1 cellular context compared by ENCODE assay signal in the genomic region with DNA sequence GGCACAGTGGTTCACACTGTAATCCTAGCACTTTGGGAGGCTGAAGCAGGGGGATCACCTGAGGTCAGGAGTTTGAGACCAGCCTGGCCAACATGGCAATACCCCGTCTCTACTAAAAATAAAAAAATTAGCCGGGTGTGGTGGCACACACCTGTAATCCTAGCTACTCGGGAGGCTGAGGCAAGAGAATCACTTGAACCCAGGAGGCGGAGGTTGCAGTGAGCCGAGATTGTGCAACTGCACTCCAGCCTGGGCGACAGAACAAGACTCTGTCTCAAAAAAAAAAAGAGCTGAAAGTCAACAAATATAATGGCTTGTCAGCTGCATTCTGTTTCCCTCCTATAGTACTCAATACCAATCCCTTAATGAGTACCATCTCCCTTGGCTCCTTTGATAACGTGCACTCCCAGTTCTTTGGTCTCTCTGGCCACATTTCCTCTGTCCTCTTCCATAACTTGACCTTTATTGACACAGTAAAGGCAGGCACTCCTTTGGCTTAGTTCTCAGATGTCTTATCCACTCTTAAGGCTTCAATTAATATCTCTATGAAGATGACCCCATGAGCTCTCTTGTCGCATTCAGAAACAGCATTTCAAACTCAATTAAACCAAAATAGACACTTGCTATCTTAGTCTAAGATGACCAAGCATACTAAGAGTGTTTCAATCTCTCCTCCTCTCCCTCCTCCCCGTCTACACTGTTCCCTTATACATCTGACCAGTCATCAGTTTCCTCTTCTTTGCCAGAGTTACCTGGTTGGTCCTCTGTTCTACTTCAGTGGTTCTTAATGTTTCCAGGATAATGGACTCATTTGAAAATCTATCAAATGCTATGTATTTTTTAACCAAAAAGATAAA.
A peak's percentile ranks its signal among the peaks of the same experiment; 100 is the strongest.
TF ChIP-seq lines count a peak whose summit lies in the region.

No MANE protein-coding gene starts in this region.

TF ChIP-seq in HepG2, 621 proteins besides CTCF, POLR2A, EP300 and RAD21 (continued from another document and continues in another):
- TF ChIP-seq, protein P1, sequence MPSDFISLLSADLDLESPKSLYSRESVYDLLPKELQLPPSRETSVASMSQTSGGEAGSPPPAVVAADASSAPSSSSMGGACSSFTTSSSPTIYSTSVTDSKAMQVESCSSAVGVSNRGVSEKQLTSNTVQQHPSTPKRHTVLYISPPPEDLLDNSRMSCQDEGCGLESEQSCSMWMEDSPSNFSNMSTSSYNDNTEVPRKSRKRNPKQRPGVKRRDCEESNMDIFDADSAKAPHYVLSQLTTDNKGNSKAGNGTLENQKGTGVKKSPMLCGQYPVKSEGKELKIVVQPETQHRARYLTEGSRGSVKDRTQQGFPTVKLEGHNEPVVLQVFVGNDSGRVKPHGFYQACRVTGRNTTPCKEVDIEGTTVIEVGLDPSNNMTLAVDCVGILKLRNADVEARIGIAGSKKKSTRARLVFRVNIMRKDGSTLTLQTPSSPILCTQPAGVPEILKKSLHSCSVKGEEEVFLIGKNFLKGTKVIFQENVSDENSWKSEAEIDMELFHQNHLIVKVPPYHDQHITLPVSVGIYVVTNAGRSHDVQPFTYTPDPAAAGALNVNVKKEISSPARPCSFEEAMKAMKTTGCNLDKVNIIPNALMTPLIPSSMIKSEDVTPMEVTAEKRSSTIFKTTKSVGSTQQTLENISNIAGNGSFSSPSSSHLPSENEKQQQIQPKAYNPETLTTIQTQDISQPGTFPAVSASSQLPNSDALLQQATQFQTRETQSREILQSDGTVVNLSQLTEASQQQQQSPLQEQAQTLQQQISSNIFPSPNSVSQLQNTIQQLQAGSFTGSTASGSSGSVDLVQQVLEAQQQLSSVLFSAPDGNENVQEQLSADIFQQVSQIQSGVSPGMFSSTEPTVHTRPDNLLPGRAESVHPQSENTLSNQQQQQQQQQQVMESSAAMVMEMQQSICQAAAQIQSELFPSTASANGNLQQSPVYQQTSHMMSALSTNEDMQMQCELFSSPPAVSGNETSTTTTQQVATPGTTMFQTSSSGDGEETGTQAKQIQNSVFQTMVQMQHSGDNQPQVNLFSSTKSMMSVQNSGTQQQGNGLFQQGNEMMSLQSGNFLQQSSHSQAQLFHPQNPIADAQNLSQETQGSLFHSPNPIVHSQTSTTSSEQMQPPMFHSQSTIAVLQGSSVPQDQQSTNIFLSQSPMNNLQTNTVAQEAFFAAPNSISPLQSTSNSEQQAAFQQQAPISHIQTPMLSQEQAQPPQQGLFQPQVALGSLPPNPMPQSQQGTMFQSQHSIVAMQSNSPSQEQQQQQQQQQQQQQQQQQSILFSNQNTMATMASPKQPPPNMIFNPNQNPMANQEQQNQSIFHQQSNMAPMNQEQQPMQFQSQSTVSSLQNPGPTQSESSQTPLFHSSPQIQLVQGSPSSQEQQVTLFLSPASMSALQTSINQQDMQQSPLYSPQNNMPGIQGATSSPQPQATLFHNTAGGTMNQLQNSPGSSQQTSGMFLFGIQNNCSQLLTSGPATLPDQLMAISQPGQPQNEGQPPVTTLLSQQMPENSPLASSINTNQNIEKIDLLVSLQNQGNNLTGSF (CRISPR knock-in tag; IDR thresholded peaks at IDR 0.05), result no peak
- TF ChIP-seq, protein P2, sequence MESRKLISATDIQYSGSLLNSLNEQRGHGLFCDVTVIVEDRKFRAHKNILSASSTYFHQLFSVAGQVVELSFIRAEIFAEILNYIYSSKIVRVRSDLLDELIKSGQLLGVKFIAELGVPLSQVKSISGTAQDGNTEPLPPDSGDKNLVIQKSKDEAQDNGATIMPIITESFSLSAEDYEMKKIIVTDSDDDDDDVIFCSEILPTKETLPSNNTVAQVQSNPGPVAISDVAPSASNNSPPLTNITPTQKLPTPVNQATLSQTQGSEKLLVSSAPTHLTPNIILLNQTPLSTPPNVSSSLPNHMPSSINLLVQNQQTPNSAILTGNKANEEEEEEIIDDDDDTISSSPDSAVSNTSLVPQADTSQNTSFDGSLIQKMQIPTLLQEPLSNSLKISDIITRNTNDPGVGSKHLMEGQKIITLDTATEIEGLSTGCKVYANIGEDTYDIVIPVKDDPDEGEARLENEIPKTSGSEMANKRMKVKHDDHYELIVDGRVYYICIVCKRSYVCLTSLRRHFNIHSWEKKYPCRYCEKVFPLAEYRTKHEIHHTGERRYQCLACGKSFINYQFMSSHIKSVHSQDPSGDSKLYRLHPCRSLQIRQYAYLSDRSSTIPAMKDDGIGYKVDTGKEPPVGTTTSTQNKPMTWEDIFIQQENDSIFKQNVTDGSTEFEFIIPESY (CRISPR knock-in tag; IDR thresholded peaks at IDR 0.05), result no peak
- TF ChIP-seq, protein P3, sequence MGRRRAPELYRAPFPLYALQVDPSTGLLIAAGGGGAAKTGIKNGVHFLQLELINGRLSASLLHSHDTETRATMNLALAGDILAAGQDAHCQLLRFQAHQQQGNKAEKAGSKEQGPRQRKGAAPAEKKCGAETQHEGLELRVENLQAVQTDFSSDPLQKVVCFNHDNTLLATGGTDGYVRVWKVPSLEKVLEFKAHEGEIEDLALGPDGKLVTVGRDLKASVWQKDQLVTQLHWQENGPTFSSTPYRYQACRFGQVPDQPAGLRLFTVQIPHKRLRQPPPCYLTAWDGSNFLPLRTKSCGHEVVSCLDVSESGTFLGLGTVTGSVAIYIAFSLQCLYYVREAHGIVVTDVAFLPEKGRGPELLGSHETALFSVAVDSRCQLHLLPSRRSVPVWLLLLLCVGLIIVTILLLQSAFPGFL (CRISPR knock-in tag; IDR thresholded peaks at IDR 0.05), result no peak
- TF ChIP-seq, protein P4, sequence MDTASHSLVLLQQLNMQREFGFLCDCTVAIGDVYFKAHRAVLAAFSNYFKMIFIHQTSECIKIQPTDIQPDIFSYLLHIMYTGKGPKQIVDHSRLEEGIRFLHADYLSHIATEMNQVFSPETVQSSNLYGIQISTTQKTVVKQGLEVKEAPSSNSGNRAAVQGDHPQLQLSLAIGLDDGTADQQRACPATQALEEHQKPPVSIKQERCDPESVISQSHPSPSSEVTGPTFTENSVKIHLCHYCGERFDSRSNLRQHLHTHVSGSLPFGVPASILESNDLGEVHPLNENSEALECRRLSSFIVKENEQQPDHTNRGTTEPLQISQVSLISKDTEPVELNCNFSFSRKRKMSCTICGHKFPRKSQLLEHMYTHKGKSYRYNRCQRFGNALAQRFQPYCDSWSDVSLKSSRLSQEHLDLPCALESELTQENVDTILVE (CRISPR knock-in tag; IDR thresholded peaks at IDR 0.05), result no peak
- TF ChIP-seq ADNP (CRISPR knock-in tag; IDR thresholded peaks at IDR 0.05) (0 out of 2 replicates have a peak, but pooled peaks have one; percentile 34), ZNF10 (CRISPR knock-in tag; IDR thresholded peaks at IDR 0.05; ENCODE audit: borderline replicate concordance, low read depth) (no peak), HOXA3 (CRISPR knock-in tag; IDR thresholded peaks at IDR 0.05) (no peak), ZNF720 (CRISPR knock-in tag; IDR thresholded peaks at IDR 0.05) (no peak), DNMT1 (CRISPR knock-in tag; IDR thresholded peaks at IDR 0.05) (no peak), NR1H2 (CRISPR knock-in tag; IDR thresholded peaks at IDR 0.05; ENCODE audit: borderline replicate concordance, low read depth) (no peak), JUND (CRISPR knock-in tag; IDR thresholded peaks at IDR 0.05) (no peak), ZSCAN21 (CRISPR knock-in tag; IDR thresholded peaks at IDR 0.05; ENCODE audit: borderline replicate concordance) (no peak), MIXL1 (CRISPR knock-in tag; IDR thresholded peaks at IDR 0.05) (no peak), ZNF326 (CRISPR knock-in tag; IDR thresholded peaks at IDR 0.05; ENCODE audit: borderline replicate concordance) (no peak), RARA (CRISPR knock-in tag; IDR thresholded peaks at IDR 0.05) (no peak), PHB2 (IDR thresholded peaks at IDR 0.05; ENCODE audit: partially characterized antibody) (no peak), HNF4G (IDR thresholded peaks at IDR 0.05; ENCODE audit: borderline replicate concordance, low read depth, low read length) (no peak), HNF4G (CRISPR knock-in tag; IDR thresholded peaks at IDR 0.05; ENCODE audit: borderline replicate concordance, low read depth) (no peak), ZKSCAN8 (CRISPR knock-in tag; IDR thresholded peaks at IDR 0.05; ENCODE audit: borderline replicate concordance) (no peak), FOXC1 (CRISPR knock-in tag; IDR thresholded peaks at IDR 0.05; ENCODE audit: borderline replicate concordance) (no peak), GATAD2A (CRISPR knock-in tag; IDR thresholded peaks at IDR 0.05) (peak; percentile 24; the same call in 1 of the 2 replicates), NFRKB (IDR thresholded peaks at IDR 0.05) (no peak), MAFG (CRISPR knock-in tag; IDR thresholded peaks at IDR 0.05) (no peak)
- TF ChIP-seq, protein P5, sequence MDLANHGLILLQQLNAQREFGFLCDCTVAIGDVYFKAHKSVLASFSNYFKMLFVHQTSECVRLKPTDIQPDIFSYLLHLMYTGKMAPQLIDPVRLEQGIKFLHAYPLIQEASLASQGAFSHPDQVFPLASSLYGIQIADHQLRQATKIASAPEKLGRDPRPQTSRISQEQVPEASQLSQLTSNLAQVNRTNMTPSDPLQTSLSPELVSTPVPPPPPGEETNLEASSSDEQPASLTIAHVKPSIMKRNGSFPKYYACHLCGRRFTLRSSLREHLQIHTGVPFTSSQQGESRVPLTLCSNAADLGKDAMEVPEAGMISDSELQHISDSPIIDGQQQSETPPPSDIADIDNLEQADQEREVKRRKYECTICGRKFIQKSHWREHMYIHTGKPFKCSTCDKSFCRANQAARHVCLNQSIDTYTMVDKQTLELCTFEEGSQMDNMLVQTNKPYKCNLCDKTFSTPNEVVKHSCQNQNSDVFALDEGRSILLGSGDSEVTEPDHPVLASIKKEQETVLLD (CRISPR knock-in tag; IDR thresholded peaks at IDR 0.05; ENCODE audit: low read depth), result no peak
- TF ChIP-seq, protein P6, sequence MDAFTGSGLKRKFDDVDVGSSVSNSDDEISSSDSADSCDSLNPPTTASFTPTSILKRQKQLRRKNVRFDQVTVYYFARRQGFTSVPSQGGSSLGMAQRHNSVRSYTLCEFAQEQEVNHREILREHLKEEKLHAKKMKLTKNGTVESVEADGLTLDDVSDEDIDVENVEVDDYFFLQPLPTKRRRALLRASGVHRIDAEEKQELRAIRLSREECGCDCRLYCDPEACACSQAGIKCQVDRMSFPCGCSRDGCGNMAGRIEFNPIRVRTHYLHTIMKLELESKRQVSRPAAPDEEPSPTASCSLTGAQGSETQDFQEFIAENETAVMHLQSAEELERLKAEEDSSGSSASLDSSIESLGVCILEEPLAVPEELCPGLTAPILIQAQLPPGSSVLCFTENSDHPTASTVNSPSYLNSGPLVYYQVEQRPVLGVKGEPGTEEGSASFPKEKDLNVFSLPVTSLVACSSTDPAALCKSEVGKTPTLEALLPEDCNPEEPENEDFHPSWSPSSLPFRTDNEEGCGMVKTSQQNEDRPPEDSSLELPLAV (CRISPR knock-in tag; conservative IDR thresholded peaks at IDR 0.05; ENCODE audit: low read depth), result no peak
- TF ChIP-seq, protein P7, sequence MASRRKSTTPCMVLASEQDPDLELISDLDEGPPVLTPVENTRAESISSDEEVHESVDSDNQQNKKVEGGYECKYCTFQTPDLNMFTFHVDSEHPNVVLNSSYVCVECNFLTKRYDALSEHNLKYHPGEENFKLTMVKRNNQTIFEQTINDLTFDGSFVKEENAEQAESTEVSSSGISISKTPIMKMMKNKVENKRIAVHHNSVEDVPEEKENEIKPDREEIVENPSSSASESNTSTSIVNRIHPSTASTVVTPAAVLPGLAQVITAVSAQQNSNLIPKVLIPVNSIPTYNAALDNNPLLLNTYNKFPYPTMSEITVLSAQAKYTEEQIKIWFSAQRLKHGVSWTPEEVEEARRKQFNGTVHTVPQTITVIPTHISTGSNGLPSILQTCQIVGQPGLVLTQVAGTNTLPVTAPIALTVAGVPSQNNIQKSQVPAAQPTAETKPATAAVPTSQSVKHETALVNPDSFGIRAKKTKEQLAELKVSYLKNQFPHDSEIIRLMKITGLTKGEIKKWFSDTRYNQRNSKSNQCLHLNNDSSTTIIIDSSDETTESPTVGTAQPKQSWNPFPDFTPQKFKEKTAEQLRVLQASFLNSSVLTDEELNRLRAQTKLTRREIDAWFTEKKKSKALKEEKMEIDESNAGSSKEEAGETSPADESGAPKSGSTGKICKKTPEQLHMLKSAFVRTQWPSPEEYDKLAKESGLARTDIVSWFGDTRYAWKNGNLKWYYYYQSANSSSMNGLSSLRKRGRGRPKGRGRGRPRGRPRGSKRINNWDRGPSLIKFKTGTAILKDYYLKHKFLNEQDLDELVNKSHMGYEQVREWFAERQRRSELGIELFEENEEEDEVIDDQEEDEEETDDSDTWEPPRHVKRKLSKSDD (CRISPR knock-in tag; IDR thresholded peaks at IDR 0.05; ENCODE audit: low read depth), result no peak
- TF ChIP-seq, protein P8, sequence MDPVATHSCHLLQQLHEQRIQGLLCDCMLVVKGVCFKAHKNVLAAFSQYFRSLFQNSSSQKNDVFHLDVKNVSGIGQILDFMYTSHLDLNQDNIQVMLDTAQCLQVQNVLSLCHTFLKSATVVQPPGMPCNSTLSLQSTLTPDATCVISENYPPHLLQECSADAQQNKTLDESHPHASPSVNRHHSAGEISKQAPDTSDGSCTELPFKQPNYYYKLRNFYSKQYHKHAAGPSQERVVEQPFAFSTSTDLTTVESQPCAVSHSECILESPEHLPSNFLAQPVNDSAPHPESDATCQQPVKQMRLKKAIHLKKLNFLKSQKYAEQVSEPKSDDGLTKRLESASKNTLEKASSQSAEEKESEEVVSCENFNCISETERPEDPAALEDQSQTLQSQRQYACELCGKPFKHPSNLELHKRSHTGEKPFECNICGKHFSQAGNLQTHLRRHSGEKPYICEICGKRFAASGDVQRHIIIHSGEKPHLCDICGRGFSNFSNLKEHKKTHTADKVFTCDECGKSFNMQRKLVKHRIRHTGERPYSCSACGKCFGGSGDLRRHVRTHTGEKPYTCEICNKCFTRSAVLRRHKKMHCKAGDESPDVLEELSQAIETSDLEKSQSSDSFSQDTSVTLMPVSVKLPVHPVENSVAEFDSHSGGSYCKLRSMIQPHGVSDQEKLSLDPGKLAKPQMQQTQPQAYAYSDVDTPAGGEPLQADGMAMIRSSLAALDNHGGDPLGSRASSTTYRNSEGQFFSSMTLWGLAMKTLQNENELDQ (CRISPR knock-in tag; IDR thresholded peaks at IDR 0.05; ENCODE audit: borderline replicate concordance), result no peak
- TF ChIP-seq, protein P9, sequence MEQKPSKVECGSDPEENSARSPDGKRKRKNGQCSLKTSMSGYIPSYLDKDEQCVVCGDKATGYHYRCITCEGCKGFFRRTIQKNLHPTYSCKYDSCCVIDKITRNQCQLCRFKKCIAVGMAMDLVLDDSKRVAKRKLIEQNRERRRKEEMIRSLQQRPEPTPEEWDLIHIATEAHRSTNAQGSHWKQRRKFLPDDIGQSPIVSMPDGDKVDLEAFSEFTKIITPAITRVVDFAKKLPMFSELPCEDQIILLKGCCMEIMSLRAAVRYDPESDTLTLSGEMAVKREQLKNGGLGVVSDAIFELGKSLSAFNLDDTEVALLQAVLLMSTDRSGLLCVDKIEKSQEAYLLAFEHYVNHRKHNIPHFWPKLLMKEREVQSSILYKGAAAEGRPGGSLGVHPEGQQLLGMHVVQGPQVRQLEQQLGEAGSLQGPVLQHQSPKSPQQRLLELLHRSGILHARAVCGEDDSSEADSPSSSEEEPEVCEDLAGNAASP (CRISPR knock-in tag; IDR thresholded peaks at IDR 0.05; ENCODE audit: borderline replicate concordance), result no peak
- TF ChIP-seq, protein P10, sequence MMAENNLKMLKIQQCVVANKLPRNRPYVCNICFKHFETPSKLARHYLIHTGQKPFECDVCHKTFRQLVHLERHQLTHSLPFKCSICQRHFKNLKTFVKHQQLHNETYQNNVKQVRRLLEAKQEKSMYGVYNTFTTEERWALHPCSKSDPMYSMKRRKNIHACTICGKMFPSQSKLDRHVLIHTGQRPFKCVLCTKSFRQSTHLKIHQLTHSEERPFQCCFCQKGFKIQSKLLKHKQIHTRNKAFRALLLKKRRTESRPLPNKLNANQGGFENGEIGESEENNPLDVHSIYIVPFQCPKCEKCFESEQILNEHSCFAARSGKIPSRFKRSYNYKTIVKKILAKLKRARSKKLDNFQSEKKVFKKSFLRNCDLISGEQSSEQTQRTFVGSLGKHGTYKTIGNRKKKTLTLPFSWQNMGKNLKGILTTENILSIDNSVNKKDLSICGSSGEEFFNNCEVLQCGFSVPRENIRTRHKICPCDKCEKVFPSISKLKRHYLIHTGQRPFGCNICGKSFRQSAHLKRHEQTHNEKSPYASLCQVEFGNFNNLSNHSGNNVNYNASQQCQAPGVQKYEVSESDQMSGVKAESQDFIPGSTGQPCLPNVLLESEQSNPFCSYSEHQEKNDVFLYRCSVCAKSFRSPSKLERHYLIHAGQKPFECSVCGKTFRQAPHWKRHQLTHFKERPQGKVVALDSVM (CRISPR knock-in tag; IDR thresholded peaks at IDR 0.05), result peak; percentile 92
